In the genomic region with DNA sequence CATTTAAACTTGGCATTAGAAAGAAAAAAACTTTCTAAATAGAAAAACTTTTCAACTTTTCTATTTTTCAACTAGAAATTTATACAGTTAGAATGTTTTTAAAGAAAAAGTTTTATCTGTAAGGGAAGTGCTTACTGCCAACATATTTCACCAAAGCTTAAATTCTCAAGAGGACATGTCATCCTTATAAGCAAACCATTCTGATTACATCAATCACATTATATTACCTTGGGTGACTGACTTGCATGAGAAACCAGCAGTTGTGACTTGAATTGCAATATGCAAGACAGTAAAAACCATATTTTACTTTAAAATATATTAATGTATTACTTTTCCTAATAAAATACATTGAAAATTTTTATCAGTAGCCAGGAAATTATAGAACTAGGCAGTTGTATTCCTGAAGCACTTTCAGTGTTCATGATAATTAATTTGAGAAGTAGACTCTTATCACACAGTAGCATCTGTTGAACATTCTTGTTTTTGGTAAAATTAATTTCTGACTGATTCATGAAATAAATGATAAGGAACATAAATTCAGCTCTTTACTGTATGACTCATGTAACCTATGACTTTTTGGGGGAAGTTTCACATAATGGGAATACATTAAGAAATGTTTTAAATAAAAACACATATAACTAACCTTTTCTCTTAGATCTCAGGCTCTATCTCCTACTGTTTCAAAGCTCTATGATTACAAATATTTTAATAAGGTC, we compare ENCODE assay signal across 21 cellular contexts.
DNase-seq lines count a peak whose midpoint lies in the region; ATAC-seq, FAIRE-seq and TF ChIP-seq lines count a peak whose summit lies in the region.
"Had no signal": no experiment of that assay in that cellular context is flagged by ENCODE, and none has a peak within 500 bp of the region (broad histone marks: within the 10 kb centered on the region; RNA-seq: fewer than 3 reads in every experiment).

No MANE protein-coding gene starts in this region.

- no peak overlapping the region for H3K9ac ChIP-seq in Loucy (ENCODE audit: low read depth, low read length, poor library complexity, severe bottlenecking)

- peak overlapping the region; percentile 6 for H3K4me2 ChIP-seq in Loucy (ENCODE audit: low read depth, low read length, poor library complexity, severe bottlenecking)
- H3K4me2 ChIP-seq: hepatocyte had no signal

- H3K4me1 ChIP-seq in Loucy (ENCODE audit: insufficient read depth, low read length, poor library complexity, severe bottlenecking): peaks cover 21% of the 10 kb centered on the region
- H3K4me1 ChIP-seq: colonic mucosa, SJSA1 had no signal

- peaks cover 4% of the 10 kb centered on the region for H3K9me3 Mint-ChIP-seq in activated T-helper 1 cell treated with anti-CD3 and anti-CD28 coated beads, Interleukin-12 subunit alpha, Interleukin-12 subunit beta, Interleukin-2, Interleukin-4 antibody, amounts not matched to agents 30 ng/mL and 10 ng/mL and 1 ng/mL, durations not matched to agents 14 hours and 24 hours and 36 hours

- H3K27ac Mint-ChIP-seq in activated T-helper 1 cell treated with anti-CD3 and anti-CD28 coated beads, Interleukin-12 subunit alpha, Interleukin-12 subunit beta, Interleukin-2, Interleukin-4 antibody, amounts not matched to agents 30 ng/mL and 10 ng/mL and 1 ng/mL, durations not matched to agents 14 hours and 24 hours and 36 hours: no peak overlapping the region
- H3K27ac Mint-ChIP-seq: CD4-positive, alpha-beta memory T cell; mesothelial cell of epicardium; nephron progenitor cell; T-helper 2 cell treated with Interferon-gamma antibody and Interleukin-4, amounts not matched to agents 5 μg/mL and 100 μg/mL, for 36 hours had no signal

- H3K36me3 ChIP-seq in Loucy (ENCODE audit: insufficient read depth, low read length): no peaks in the 10 kb centered on the region
- no peaks in the 10 kb centered on the region for H3K36me3 ChIP-seq in bronchial epithelial cell (ENCODE audit: control insufficient read depth, insufficient read depth, low read length)
- H3K36me3 ChIP-seq: colonic mucosa, SJSA1 had no signal

- H3K27me3 Mint-ChIP-seq in activated T-helper 1 cell treated with anti-CD3 and anti-CD28 coated beads, Interleukin-12 subunit alpha, Interleukin-12 subunit beta, Interleukin-2, Interleukin-4 antibody, amounts not matched to agents 30 ng/mL and 10 ng/mL and 1 ng/mL, durations not matched to agents 14 hours and 24 hours and 36 hours (ENCODE audit: insufficient read depth): no peaks in the 10 kb centered on the region
- H3K27me3 Mint-ChIP-seq: CD4-positive, alpha-beta memory T cell had no signal

- H3K4me3 Mint-ChIP-seq in activated T-helper 1 cell treated with anti-CD3 and anti-CD28 coated beads, Interleukin-12 subunit alpha, Interleukin-12 subunit beta, Interleukin-2, Interleukin-4 antibody, amounts not matched to agents 30 ng/mL and 10 ng/mL and 1 ng/mL, durations not matched to agents 14 hours and 24 hours and 36 hours: no peak overlapping the region
- H3K4me3 Mint-ChIP-seq: CD4-positive, alpha-beta memory T cell; mesothelial cell of epicardium; nephron progenitor cell; T-helper 2 cell treated with Interferon-gamma antibody and Interleukin-4, amounts not matched to agents 5 μg/mL and 100 μg/mL, for 36 hours had no signal

- DNase-seq in AG10803 (ENCODE audit: low read depth) (peak; percentile 23), bronchial epithelial cell (ENCODE audit: low read depth) (peak; percentile 48), iris pigment epithelial cell (ENCODE audit: low read depth) (peak; percentile 83), GF-D8 (lab: John Stamatoyannopoulos, UW) (no peak)
- DNase-seq in activated T-helper 1 cell treated with anti-CD3 and anti-CD28 coated beads, Interleukin-12 subunit alpha, Interleukin-12 subunit beta, Interleukin-2, Interleukin-4 antibody, amounts not matched to agents 30 ng/mL and 10 ng/mL and 1 ng/mL, durations not matched to agents 14 hours and 24 hours and 36 hours (ENCODE audit: low spot score): no peak
- DNase-seq: activated CD4-positive, alpha-beta T cell treated with anti-CD3 and anti-CD28 coated beads for 1 hour; amygdala; CD4-positive, alpha-beta memory T cell; colonic mucosa; NCI-H2081; NCI-H526 treated with DMSO at 0.1 percent for 48 hours; nephron progenitor cell; stimulated activated naive CD8-positive, alpha-beta T cell treated with anti-CD3 and anti-CD28 coated beads, Interleukin-15, Interleukin-2, amounts not matched to agents 100 U/mL and 50 U/mL, for 24 hours had no signal

- no peaks in the 10 kb centered on the region for H3F3A ChIP-seq in Loucy (ENCODE audit: low read depth)

- H4K20me1 ChIP-seq in Loucy (ENCODE audit: insufficient read depth, low read length, poor library complexity, severe bottlenecking): no peaks in the 10 kb centered on the region

- ATAC-seq in HG02870 (IDR thresholded peaks at IDR 0.05; ENCODE audit: unreplicated experiment) (no peak), GM18511 (IDR thresholded peaks at IDR 0.05; ENCODE audit: unreplicated experiment) (no peak)
- ATAC-seq: HepG2; stimulated activated naive CD8-positive, alpha-beta T cell treated with anti-CD3 and anti-CD28 coated beads, Interleukin-15, Interleukin-2, amounts not matched to agents 100 U/mL and 50 U/mL, for 24 hours had no signal

- H3K27me3 ChIP-seq in Loucy (ENCODE audit: insufficient read depth, low read length, poor library complexity, severe bottlenecking) (no peaks in the 10 kb centered on the region), bronchial epithelial cell (ENCODE audit: control insufficient read depth, insufficient read depth, low read length) (no peaks in the 10 kb centered on the region)
- H3K27me3 ChIP-seq: colonic mucosa, hepatocyte, SJSA1 had no signal

- no peaks in the 10 kb centered on the region for H3K4me1 Mint-ChIP-seq in activated T-helper 1 cell treated with anti-CD3 and anti-CD28 coated beads, Interleukin-12 subunit alpha, Interleukin-12 subunit beta, Interleukin-2, Interleukin-4 antibody, amounts not matched to agents 30 ng/mL and 10 ng/mL and 1 ng/mL, durations not matched to agents 14 hours and 24 hours and 36 hours (ENCODE audit: low read depth)
- H3K4me1 Mint-ChIP-seq: CD4-positive, alpha-beta memory T cell; nephron progenitor cell had no signal

- no peak overlapping the region for H2AFZ ChIP-seq in Loucy (ENCODE audit: low read length)
- H2AFZ ChIP-seq: hepatocyte had no signal

- no peak for TF ChIP-seq CTCF in AG10803 (conservative IDR thresholded peaks at IDR 0.05; ENCODE audit: low read length)
- TF ChIP-seq CTCF in Loucy (conservative IDR thresholded peaks at IDR 0.05; ENCODE audit: low read length): no peak
- TF ChIP-seq CTCF in bronchial epithelial cell (IDR thresholded peaks at IDR 0.05; ENCODE audit: insufficient read depth, low read length, severe bottlenecking): no peak

- H3K4me3 ChIP-seq in AG10803 (ENCODE audit: low read length) (no peak overlapping the region), Loucy (ENCODE audit: low read length, poor library complexity, severe bottlenecking) (no peak overlapping the region), bronchial epithelial cell (ENCODE audit: low read depth, low read length) (no peak overlapping the region)
- H3K4me3 ChIP-seq: colonic mucosa, hepatocyte, SJSA1 had no signal

- H3K79me2 ChIP-seq in Loucy (ENCODE audit: insufficient read depth, low read length): no peaks in the 10 kb centered on the region
- H3K79me2 ChIP-seq: hepatocyte had no signal

- intact Hi-C loops in activated T-helper 1 cell treated with anti-CD3 and anti-CD28 coated beads, Interleukin-12 subunit alpha, Interleukin-12 subunit beta, Interleukin-2, Interleukin-4 antibody, amounts not matched to agents 30 ng/mL and 10 ng/mL and 1 ng/mL, durations not matched to agents 14 hours and 24 hours and 36 hours (cut with micrococcal nuclease): no loop called here

- peaks cover 21% of the 10 kb centered on the region; the same call in 1 of the 2 replicates for H3K9me3 ChIP-seq in Loucy (ENCODE audit: insufficient read depth, low read depth, low read length)
- H3K9me3 ChIP-seq: colonic mucosa, SJSA1 had no signal

- H3K9me2 ChIP-seq in Loucy (replicated peaks; ENCODE audit: low read depth, low read length): no peaks in the 10 kb centered on the region

- H3K36me3 Mint-ChIP-seq in activated T-helper 1 cell treated with anti-CD3 and anti-CD28 coated beads, Interleukin-12 subunit alpha, Interleukin-12 subunit beta, Interleukin-2, Interleukin-4 antibody, amounts not matched to agents 30 ng/mL and 10 ng/mL and 1 ng/mL, durations not matched to agents 14 hours and 24 hours and 36 hours (ENCODE audit: low read depth): no peaks in the 10 kb centered on the region
- H3K36me3 Mint-ChIP-seq: CD4-positive, alpha-beta memory T cell had no signal

- FAIRE-seq in bronchial epithelial cell (lab: Jason Lieb, UNC): no peak
- FAIRE-seq: HepG2 had no signal

Comparison
In these comparisons a context has a peak if more than half of its experiments do, and no peak if none do; other contexts are left out.
1. DNase-seq: peak in AG10803 (single experiment), bronchial epithelial cell (single experiment) and iris pigment epithelial cell (single experiment); none in activated T-helper 1 cell treated with anti-CD3 and anti-CD28 coated beads, Interleukin-12 subunit alpha, Interleukin-12 subunit beta, Interleukin-2, Interleukin-4 antibody, amounts not matched to agents 30 ng/mL and 10 ng/mL and 1 ng/mL, durations not matched to agents 14 hours and 24 hours and 36 hours (single experiment) and GF-D8 (single experiment).